In genomic region chr1:43454270-43455011, GRCh38 we compare ENCODE assay signal across 8 cellular contexts. TPM values are rescaled to one million over a fixed set of nuclear protein-coding genes. Genes with fewer than 3 reads are reported as not detected.
DNase-seq lines count a peak whose midpoint lies in the region; ATAC-seq and TF ChIP-seq lines count a peak whose summit lies in the region.

No MANE protein-coding gene starts in this region.

- peak overlapping the region; percentile 80 for H3K27ac Mint-ChIP-seq in activated naive CD8-positive, alpha-beta T cell treated with anti-CD3 and anti-CD28 coated beads, Interleukin-2, amount 10 ng/mL, durations not matched to agents 7 days and 5 days

- peaks cover 10 to 28% (median 25%) of the 10 kb centered on the region in 10 experiments for H3K4me1 ChIP-seq in BLaER1 treated with 17β-estradiol and CSF1 and Interleukin-3, amounts not matched to agents 10 nM and 100 nM
- H3K4me1 ChIP-seq in KMS-11 (ENCODE audit: low read depth, poor library complexity, severe bottlenecking), result no peaks in the 10 kb centered on the region
- H3K4me1 ChIP-seq in transverse colon, result peaks cover 0 to 27% (median 19%) of the 10 kb centered on the region in 4 donors

- DNase-seq in RWPE1 (ENCODE audit: low spot score), result peak; percentile 94
- peak; percentile 60 for DNase-seq in activated naive CD8-positive, alpha-beta T cell treated with anti-CD3 and anti-CD28 coated beads, Interleukin-2, amount 10 ng/mL, durations not matched to agents 7 days and 5 days
- peak; percentile 52 for DNase-seq in glomerular visceral epithelial cell (ENCODE audit: extremely low spot score)
- peak in 53 of 56 donors; percentile 22 to 88 (median 56) for DNase-seq in nucleus accumbens (lab: John Stamatoyannopoulos, UW)
- DNase-seq in transverse colon, result peak; percentile 88

- no peaks in the 10 kb centered on the region for H3K9me3 ChIP-seq in BLaER1 treated with 17β-estradiol and CSF1 and Interleukin-3, amounts not matched to agents 10 nM and 100 nM (replicated peaks in 1 of 11)
- no peaks in the 10 kb centered on the region for H3K9me3 ChIP-seq in transverse colon

- H3K27me3 Mint-ChIP-seq in activated naive CD8-positive, alpha-beta T cell treated with anti-CD3 and anti-CD28 coated beads, Interleukin-2, amount 10 ng/mL, durations not matched to agents 7 days and 5 days, result peaks cover 38% of the 10 kb centered on the region

- no peak overlapping the region for H2AFZ ChIP-seq in KMS-11 (ENCODE audit: low read depth)

- peak overlapping the region; percentile 67 to 83 (median 80) for H3K9ac ChIP-seq in BLaER1 treated with 17β-estradiol and CSF1 and Interleukin-3, amounts not matched to agents 10 nM and 100 nM
- H3K9ac ChIP-seq in KMS-11, result no peak overlapping the region

- TF ChIP-seq EP300 in transverse colon (IDR thresholded peaks at IDR 0.05; ENCODE audit: low read depth), result no peak

- peaks cover 20 to 32% (median 29%) of the 10 kb centered on the region in 11 experiments for H3K36me3 ChIP-seq in BLaER1 treated with 17β-estradiol and CSF1 and Interleukin-3, amounts not matched to agents 10 nM and 100 nM
- H3K36me3 ChIP-seq in KMS-11 (ENCODE audit: insufficient read depth) (no peaks in the 10 kb centered on the region), transverse colon (peaks cover 0 to 5% (median 0%) of the 10 kb centered on the region in 4 donors)

- peak overlapping the region; percentile 84 for H3K4me3 Mint-ChIP-seq in activated naive CD8-positive, alpha-beta T cell treated with anti-CD3 and anti-CD28 coated beads, Interleukin-2, amount 10 ng/mL, durations not matched to agents 7 days and 5 days

- TF ChIP-seq CTCF in KMS-11 (conservative IDR thresholded peaks at IDR 0.05; ENCODE audit: low read depth, low read length), result no peak
- TF ChIP-seq CTCF in RWPE1 (conservative IDR thresholded peaks at IDR 0.05; ENCODE audit: low read depth), result no peak
- peak in 4 of 5 experiments; percentile 8 to 71 (median 38) for TF ChIP-seq CTCF in transverse colon (IDR thresholded peaks at IDR 0.05)

- H3K9me3 Mint-ChIP-seq in activated naive CD8-positive, alpha-beta T cell treated with anti-CD3 and anti-CD28 coated beads, Interleukin-2, amount 10 ng/mL, durations not matched to agents 7 days and 5 days, result no peaks in the 10 kb centered on the region

- H3K4me1 Mint-ChIP-seq in activated naive CD8-positive, alpha-beta T cell treated with anti-CD3 and anti-CD28 coated beads, Interleukin-2, amount 10 ng/mL, durations not matched to agents 7 days and 5 days, result peaks cover 16% of the 10 kb centered on the region

- 4 to 11% methylated on average over 17 to 19 of the region's 19 CpGs for WGBS in transverse colon (ENCODE audit: low coverage in 1 of 2), 2 donors

- TF ChIP-seq POLR2A in transverse colon (IDR thresholded peaks at IDR 0.05), result peak; percentile 67

- H3K79me2 ChIP-seq in KMS-11 (ENCODE audit: insufficient read depth, low read depth), result no peaks in the 10 kb centered on the region

- POLR2A ChIA-PET in RWPE1 (lab: Yijun Ruan, JAX; ENCODE audit: low non-redundant PET), result interaction anchor here (0.5 to 1.6 kb wide), 4 partner anchors 14 to 390 kb away, joined by 3 to 8 read pairs (median 4); partner anchors contain the start of gene ELOVL1
- POLR2A ChIA-PET in activated naive CD8-positive, alpha-beta T cell treated with anti-CD3 and anti-CD28 coated beads, Interleukin-2, amount 10 ng/mL, durations not matched to agents 7 days and 5 days (lab: Charles Lee), result interaction anchor here (1.0 to 2.2 kb wide), 6 partner anchors 13 to 196 kb away, joined by 3 to 12 read pairs (median 5); partner anchors contain the start of genes CDC20, ELOVL1 and KDM4A

- H3K27me3 ChIP-seq in BLaER1 treated with 17β-estradiol and CSF1 and Interleukin-3, amounts not matched to agents 10 nM and 100 nM, result no peaks in the 10 kb centered on the region
- H3K27me3 ChIP-seq in KMS-11 (ENCODE audit: insufficient read depth, low read depth) (no peaks in the 10 kb centered on the region), transverse colon (no peaks in the 10 kb centered on the region)

- peak overlapping the region; percentile 51 to 79 (median 70); a peak in 21 of 22 replicates for H3K27ac ChIP-seq in BLaER1 treated with 17β-estradiol and CSF1 and Interleukin-3, amounts not matched to agents 10 nM and 100 nM
- no peak overlapping the region for H3K27ac ChIP-seq in KMS-11
- H3K27ac ChIP-seq in RWPE1, result peak overlapping the region; percentile 98
- peak overlapping the region; percentile 91 to 97 (median 94) for H3K27ac ChIP-seq in transverse colon

- H3K4me3 ChIP-seq in BLaER1 treated with 17β-estradiol and CSF1 and Interleukin-3, amounts not matched to agents 10 nM and 100 nM, result peak overlapping the region; percentile 55 to 71 (median 60)
- H3K4me3 ChIP-seq in KMS-11 (IDR thresholded peaks at IDR 0.05; ENCODE audit: insufficient read depth, low read depth, low read length) (no peak overlapping the region), transverse colon (peak overlapping the region; percentile 20 to 67 (median 55))

- intact Hi-C loops in transverse colon (cut with DNase I; ENCODE audit: low total_unique reads), result no loop called here

- H3K36me3 Mint-ChIP-seq in activated naive CD8-positive, alpha-beta T cell treated with anti-CD3 and anti-CD28 coated beads, Interleukin-2, amount 10 ng/mL, durations not matched to agents 7 days and 5 days, result no peaks in the 10 kb centered on the region

- H3K4me2 ChIP-seq in BLaER1 treated with 17β-estradiol and CSF1 and Interleukin-3, amounts not matched to agents 10 nM and 100 nM, result peak overlapping the region; percentile 76 to 96 (median 91)
- 0 out of 2 replicates have a peak overlapping the region, but pooled peaks have one; percentile 23 for H3K4me2 ChIP-seq in KMS-11

- ATAC-seq in GM19463 (IDR thresholded peaks at IDR 0.05; ENCODE audit: unreplicated experiment), result peak; percentile 64
- ATAC-seq in activated naive CD8-positive, alpha-beta T cell treated with anti-CD3 and anti-CD28 coated beads, Interleukin-2, amount 10 ng/mL, durations not matched to agents 7 days and 5 days (ENCODE audit: low read depth), result peak; percentile 87

- peaks cover 0 to 35% (median 0%) of the 10 kb centered on the region in 11 experiments; a peak in 3 of 22 replicates for H4K20me1 ChIP-seq in BLaER1 treated with 17β-estradiol and CSF1 and Interleukin-3, amounts not matched to agents 10 nM and 100 nM
- no peaks in the 10 kb centered on the region for H4K20me1 ChIP-seq in KMS-11 (ENCODE audit: insufficient read depth)

- in situ Hi-C loops in transverse colon (cut with MboI; ENCODE audit: low pct_ligation_motif_present in 1 of 4, low pct_unique_long_range_greater_than_20kb in 1 of 4, low sequenced_read_pairs in 3 of 4), result no loop called here

- CTCF ChIA-PET in RWPE1 (lab: Yijun Ruan, JAX), result interaction anchor here (0.6 to 0.7 kb wide), 2 partner anchors 85 to 592 kb away, joined by 3 read pairs; no protein-coding TSS in a partner anchor

RNA-seq across cellular contexts. Expression of gene HYI, which starts 0.7 kb away (rescaled TPM):
- total RNA-seq in activated naive CD8-positive, alpha-beta T cell treated with anti-CD3 and anti-CD28 coated beads, Interleukin-2, amount 10 ng/mL, durations not matched to agents 7 days and 5 days, result 10 to 100 TPM; 18.3 to 21.3 TPM
- 100 to 1,000 TPM in 3 of 4 donors, 10 to 100 TPM in 1; 71.1 to 126 (median 119) TPM for total RNA-seq in transverse colon

Comparison
In these comparisons a context has a peak if more than half of its experiments do, and no peak if none do; other contexts are left out.
1. CTCF ChIP-seq: peak in transverse colon (4 of 5); none in KMS-11 (single experiment) and RWPE1 (single experiment).
2. Peak in every context shown above with its lines, with median percentiles within 50 percentile points of each other: DNase-seq.